Comparison of ENCODE assay signal across 9 cellular contexts in genomic region chr7:7201583-7202374, GRCh38. TPM values are rescaled to one million over a fixed set of nuclear protein-coding genes. Genes with fewer than 3 reads are reported as not detected.
DNase-seq lines count a peak whose midpoint lies in the region; ATAC-seq and TF ChIP-seq lines count a peak whose summit lies in the region.
"Had no signal": no experiment of that assay in that cellular context is flagged by ENCODE, and none has a peak within 500 bp of the region (broad histone marks: within the 10 kb centered on the region; RNA-seq: fewer than 3 reads in every experiment).

No MANE protein-coding gene starts in this region.

- H3K27ac ChIP-seq in transverse colon = peak overlapping the region; percentile 18 to 55 (median 48)
- H3K27ac ChIP-seq in ascending aorta = no peak overlapping the region

- H3K9me3 ChIP-seq in transverse colon = peaks cover 0 to 9% of the 10 kb centered on the region in 2 donors
- peaks cover 0 to 35% of the 10 kb centered on the region in 2 donors for H3K9me3 ChIP-seq in ascending aorta
- H3K9me3 ChIP-seq: HAP-1 had no signal

- in situ Hi-C loops in transverse colon (cut with MboI; ENCODE audit: low pct_ligation_motif_present in 1 of 4, low pct_unique_long_range_greater_than_20kb in 1 of 4, low sequenced_read_pairs in 3 of 4) = no loop called here

- no peak for TF ChIP-seq EP300 in transverse colon (IDR thresholded peaks at IDR 0.05; ENCODE audit: low read depth)

- H3K36me3 ChIP-seq in transverse colon = no peaks in the 10 kb centered on the region
- H3K36me3 ChIP-seq in ascending aorta = no peaks in the 10 kb centered on the region
- H3K36me3 ChIP-seq: HAP-1 had no signal

- H3K27me3 Mint-ChIP-seq in activated CD8-positive, alpha-beta memory T cell treated with anti-CD3 and anti-CD28 coated beads, Interleukin-2, amount 10 ng/mL, durations not matched to agents 7 days and 5 days = no peaks in the 10 kb centered on the region

- intact Hi-C loops in transverse colon (cut with DNase I; ENCODE audit: low total_unique reads) = no loop called here
- intact Hi-C loops in posterior vena cava (cut with DNase I) = no loop called here
- intact Hi-C loops in ascending aorta (cut with DNase I) = no loop called here

- CTCF ChIA-PET in activated CD8-positive, alpha-beta memory T cell treated with anti-CD3 and anti-CD28 coated beads, Interleukin-2, amount 10 ng/mL, durations not matched to agents 7 days and 5 days (lab: Charles Lee) = interaction anchor here (0.9 to 2.0 kb wide), 2 partner anchors 19 to 99 kb away, joined by 3 to 5 read pairs; no protein-coding TSS in a partner anchor

- H3K9me3 Mint-ChIP-seq in activated CD8-positive, alpha-beta memory T cell treated with anti-CD3 and anti-CD28 coated beads, Interleukin-2, amount 10 ng/mL, durations not matched to agents 7 days and 5 days (ENCODE audit: low read depth) = peaks cover 5% of the 10 kb centered on the region

- H3K36me3 Mint-ChIP-seq in activated CD8-positive, alpha-beta memory T cell treated with anti-CD3 and anti-CD28 coated beads, Interleukin-2, amount 10 ng/mL, durations not matched to agents 7 days and 5 days = peaks cover 51% of the 10 kb centered on the region

- ATAC-seq in HG03558 (IDR thresholded peaks at IDR 0.05; ENCODE audit: extremely low read depth, unreplicated experiment) = peak; percentile 72
- ATAC-seq in activated CD8-positive, alpha-beta memory T cell treated with anti-CD3 and anti-CD28 coated beads, Interleukin-2, amount 10 ng/mL, durations not matched to agents 7 days and 5 days = peak; percentile 88

- 51 to 82% methylated on average over 4 to 15 of the region's 15 CpGs for WGBS in transverse colon (ENCODE audit: low coverage in 1 of 2), 2 donors

- H3K4me3 ChIP-seq in transverse colon = no peak overlapping the region
- H3K4me3 ChIP-seq in ascending aorta = no peak overlapping the region
- H3K4me3 ChIP-seq: HAP-1 had no signal

- TF ChIP-seq POLR2A in transverse colon (IDR thresholded peaks at IDR 0.05) = no peak

- peak overlapping the region; percentile 46 for H3K4me3 Mint-ChIP-seq in activated CD8-positive, alpha-beta memory T cell treated with anti-CD3 and anti-CD28 coated beads, Interleukin-2, amount 10 ng/mL, durations not matched to agents 7 days and 5 days

- H3K4me1 ChIP-seq in transverse colon (peaks cover 9 to 15% (median 11%) of the 10 kb centered on the region in 4 donors), ascending aorta (no peaks in the 10 kb centered on the region)
- H3K4me1 ChIP-seq: HAP-1 had no signal

- H3K27ac Mint-ChIP-seq in activated CD8-positive, alpha-beta memory T cell treated with anti-CD3 and anti-CD28 coated beads, Interleukin-2, amount 10 ng/mL, durations not matched to agents 7 days and 5 days = peak overlapping the region; percentile 67

- DNase-seq in DMS79 treated with DMSO at 0.1 percent for 48 hours (lab: John Stamatoyannopoulos, UW) (peak; percentile 32), GM20000 (ENCODE audit: low spot score) (peak; percentile 63), islet precursor cell (peak; percentile 91), transverse colon (peak; percentile 63), posterior vena cava (ENCODE audit: low spot score) (no peak), ascending aorta (ENCODE audit: low spot score in 2 of 2) (no peak)
- peak; percentile 65 for DNase-seq in activated CD8-positive, alpha-beta memory T cell treated with anti-CD3 and anti-CD28 coated beads, Interleukin-2, amount 10 ng/mL, durations not matched to agents 7 days and 5 days

- no peak for TF ChIP-seq CTCF in GM20000 (IDR thresholded peaks at IDR 0.05; ENCODE audit: extremely low read depth, missing control alignments)
- no peak for TF ChIP-seq CTCF in transverse colon (IDR thresholded peaks at IDR 0.05)
- TF ChIP-seq CTCF in ascending aorta (IDR thresholded peaks at IDR 0.05) = no peak

- peaks cover 63% of the 10 kb centered on the region for H3K4me1 Mint-ChIP-seq in activated CD8-positive, alpha-beta memory T cell treated with anti-CD3 and anti-CD28 coated beads, Interleukin-2, amount 10 ng/mL, durations not matched to agents 7 days and 5 days

- no peaks in the 10 kb centered on the region for H3K27me3 ChIP-seq in transverse colon
- H3K27me3 ChIP-seq in ascending aorta = no peaks in the 10 kb centered on the region

RNA-seq across cellular contexts. Expression of gene C1GALT1, which starts 19.4 kb away (rescaled TPM):
- total RNA-seq in activated CD8-positive, alpha-beta memory T cell treated with anti-CD3 and anti-CD28 coated beads, Interleukin-2, amount 10 ng/mL, durations not matched to agents 7 days and 5 days = 10 to 100 TPM; 45.9 to 55.8 TPM
- 10 to 100 TPM in 3 of 4 donors, 1 to 10 TPM in 1; 6.8 to 37.6 (median 16.3) TPM for total RNA-seq in transverse colon
- 10 to 100 TPM; 26.1 to 28.8 TPM for total RNA-seq in posterior vena cava
- total RNA-seq in ascending aorta = 11.0 TPM

Comparison
In these comparisons a context has a peak if more than half of its experiments do, and no peak if none do; other contexts are left out.
1. DNase-seq: peak in DMS79 treated with DMSO at 0.1 percent for 48 hours (single experiment), GM20000 (single experiment), activated CD8-positive, alpha-beta memory T cell treated with anti-CD3 and anti-CD28 coated beads, Interleukin-2, amount 10 ng/mL, durations not matched to agents 7 days and 5 days (single experiment), islet precursor cell (single experiment) and transverse colon (single experiment); none in posterior vena cava (single experiment) and ascending aorta (0 of 2).
2. H3K27ac ChIP-seq: peak in transverse colon (4 of 4); none in ascending aorta (0 of 2).